In the genomic region with DNA sequence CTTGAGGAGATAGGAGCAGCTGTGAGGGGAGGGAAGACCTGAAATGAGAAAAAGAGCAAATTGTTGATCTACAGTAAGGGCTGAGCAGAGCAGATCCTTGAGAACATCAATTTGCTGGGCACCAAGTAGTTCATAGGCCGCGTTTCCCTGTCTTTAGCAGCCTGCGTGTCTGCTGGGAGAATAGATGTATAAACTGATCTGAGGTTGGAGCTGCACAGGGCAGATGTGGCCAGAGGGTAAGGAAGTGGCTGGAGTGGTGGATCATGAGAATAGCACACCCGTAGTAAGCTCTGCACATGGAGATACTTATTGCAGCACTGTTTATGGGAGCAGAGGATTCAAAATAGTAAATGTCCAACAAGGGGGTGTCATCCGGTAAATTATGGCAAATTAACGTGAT, we compare ENCODE assay signal across 17 cellular contexts. TPM values are rescaled to one million over a fixed set of nuclear protein-coding genes. Genes with fewer than 3 reads are reported as not detected.
DNase-seq lines count a peak whose midpoint lies in the region; ATAC-seq and TF ChIP-seq lines count a peak whose summit lies in the region.
"Had no signal": no experiment of that assay in that cellular context is flagged by ENCODE, and none has a peak within 500 bp of the region (broad histone marks: within the 10 kb centered on the region; RNA-seq: fewer than 3 reads in every experiment).

No MANE protein-coding gene starts in this region.

- DNase-seq in OCI-LY7 (ENCODE audit: low spot score) (no peak), endodermal cell (no peak), type B pancreatic cell (ENCODE audit: extremely low spot score, unreplicated experiment) (no peak), midbrain (lab: John Stamatoyannopoulos, UW) (no peak), foreskin keratinocyte (no peak)
- DNase-seq: C1 segment of cervical spinal cord; Calu3; CD4-positive, alpha-beta memory T cell; COR-L47; DMS53; DMS79 treated with DMSO at 0.1 percent for 48 hours; H9 had no signal

- H3K4me1 ChIP-seq in OCI-LY7 (ENCODE audit: insufficient read depth, low read length, poor library complexity, severe bottlenecking) (peaks cover 93% of the 10 kb centered on the region), endodermal cell (ENCODE audit: control insufficient read depth, insufficient read depth, low read length) (peaks cover 10% of the 10 kb centered on the region), foreskin keratinocyte (no peaks in the 10 kb centered on the region)

- no peaks in the 10 kb centered on the region for H4K20me1 ChIP-seq in OCI-LY7 (ENCODE audit: insufficient read depth, low read length)

- H3K27me3 Mint-ChIP-seq in endodermal cell (ENCODE audit: insufficient read depth) = peaks cover 7% of the 10 kb centered on the region
- H3K27me3 Mint-ChIP-seq in type B pancreatic cell = peaks cover 30% of the 10 kb centered on the region

- H3K9me3 ChIP-seq in OCI-LY7 (ENCODE audit: low read length) (no peaks in the 10 kb centered on the region), endodermal cell (ENCODE audit: control insufficient read depth, low read length) (no peaks in the 10 kb centered on the region)

- H3K36me3 Mint-ChIP-seq in endodermal cell (ENCODE audit: low read depth) (no peaks in the 10 kb centered on the region), type B pancreatic cell (peaks cover 38% of the 10 kb centered on the region)
- H3K36me3 Mint-ChIP-seq: CD4-positive, alpha-beta memory T cell had no signal

- no peak for TF ChIP-seq CTCF in OCI-LY7 (conservative IDR thresholded peaks at IDR 0.05; ENCODE audit: low read length)
- TF ChIP-seq CTCF in endodermal cell (conservative IDR thresholded peaks at IDR 0.05) = peak; percentile 3
- no peak for TF ChIP-seq CTCF in type B pancreatic cell (conservative IDR thresholded peaks at IDR 0.05)
- TF ChIP-seq CTCF in foreskin keratinocyte (conservative IDR thresholded peaks at IDR 0.05) = no peak

- H3K4me1 Mint-ChIP-seq in endodermal cell (peaks cover 33% of the 10 kb centered on the region), type B pancreatic cell (ENCODE audit: unreplicated experiment) (peaks cover 19% of the 10 kb centered on the region)
- H3K4me1 Mint-ChIP-seq: CD4-positive, alpha-beta memory T cell had no signal

- H3K4me3 ChIP-seq in OCI-LY7 (ENCODE audit: low read depth, low read length, poor library complexity, severe bottlenecking) = no peak overlapping the region
- H3K4me3 ChIP-seq in endodermal cell (ENCODE audit: low read length) = no peak overlapping the region
- H3K4me3 ChIP-seq: GM12878, GM23338 had no signal

- H3K9me3 Mint-ChIP-seq in endodermal cell = no peaks in the 10 kb centered on the region
- no peaks in the 10 kb centered on the region for H3K9me3 Mint-ChIP-seq in type B pancreatic cell
- H3K9me3 Mint-ChIP-seq: GM23338, H9 had no signal

- H3K27ac ChIP-seq in OCI-LY7 (ENCODE audit: low read depth, low read length, poor library complexity, severe bottlenecking) (peak overlapping the region; percentile 98), endodermal cell (ENCODE audit: low read depth, low read length) (no peak overlapping the region), foreskin keratinocyte (no peak overlapping the region)

- no peaks in the 10 kb centered on the region for H3K9me2 ChIP-seq in OCI-LY7 (ENCODE audit: insufficient read depth, low read length)

- H3K4me3 Mint-ChIP-seq in endodermal cell (no peak overlapping the region), type B pancreatic cell (no peak overlapping the region)
- H3K4me3 Mint-ChIP-seq: CD4-positive, alpha-beta memory T cell; GM23338; H9 had no signal

- POLR2A ChIA-PET in OCI-LY7 (lab: Charles Lee) = interaction anchor here (0.8 to 4.3 kb wide), 11 partner anchors 10 to 48 kb away, joined by 3 to 29 read pairs (median 5); no protein-coding TSS in a partner anchor

- peak overlapping the region; percentile 47 for H3K4me2 ChIP-seq in OCI-LY7 (ENCODE audit: low read length)
- H3K4me2 ChIP-seq: GM23338 had no signal

- WGBS in endodermal cell (ENCODE audit: insufficient coverage in 1 of 2, insufficient read length in 1 of 2), 2 experiments = 94 to 100% methylated on average over 5 to 6 of the region's 6 CpGs

- peaks cover 41% of the 10 kb centered on the region; the same call in 1 of the 2 replicates for H3K79me2 ChIP-seq in OCI-LY7 (ENCODE audit: insufficient read depth, low read depth, low read length)

- H3K36me3 ChIP-seq in OCI-LY7 (ENCODE audit: insufficient read depth, low read length) (peaks cover 30% of the 10 kb centered on the region; the same call in 1 of the 2 replicates), endodermal cell (ENCODE audit: control insufficient read depth, insufficient read depth, low read length) (no peaks in the 10 kb centered on the region)

- ATAC-seq in foreskin keratinocyte = no peak
- no peak for ATAC-seq in SK-N-SH treated with all-trans-retinoic acid at 6 μM for 48 hours
- ATAC-seq: GM12878, GM23338, HCT116 had no signal

- BruUV-seq in OCI-LY7 (replicated peaks; lab: Mats Ljungman, UMichigan) = no TSS peak

- intact Hi-C loops in OCI-LY7 (cut with micrococcal nuclease; ENCODE audit: unreplicated experiment) = loop anchor here (5.0 kb wide), 1 partner anchor 649 kb away; no protein-coding TSS in a partner anchor

- CTCF ChIA-PET in OCI-LY7 (lab: Charles Lee; ENCODE audit: unreplicated experiment) = interaction anchor here (2.6 kb wide), 1 partner anchor 20 kb away, joined by 8 read pairs; no protein-coding TSS in a partner anchor

- no peak overlapping the region for H3K9ac ChIP-seq in endodermal cell (ENCODE audit: extremely low read depth, low read length, poor library complexity, severe bottlenecking)

- H3K27me3 ChIP-seq in endodermal cell (ENCODE audit: control insufficient read depth, insufficient read depth, low read length, poor library complexity, severe bottlenecking) (peaks cover 17% of the 10 kb centered on the region), foreskin keratinocyte (peaks cover 4% of the 10 kb centered on the region)

- peak overlapping the region; percentile 66; the same call in 1 of the 2 replicates for H2AFZ ChIP-seq in OCI-LY7 (ENCODE audit: low read length)
- H2AFZ ChIP-seq: GM23338 had no signal

- H3K27ac Mint-ChIP-seq in endodermal cell (no peak overlapping the region), type B pancreatic cell (peak overlapping the region; percentile 0)
- H3K27ac Mint-ChIP-seq: GM23338, H9 had no signal

TF ChIP-seq in SK-N-SH treated with all-trans-retinoic acid at 6 μM for 48 hours, 23 proteins besides CTCF, POLR2A, EP300 and RAD21 (continues in another document):
- TF ChIP-seq, protein P1, sequence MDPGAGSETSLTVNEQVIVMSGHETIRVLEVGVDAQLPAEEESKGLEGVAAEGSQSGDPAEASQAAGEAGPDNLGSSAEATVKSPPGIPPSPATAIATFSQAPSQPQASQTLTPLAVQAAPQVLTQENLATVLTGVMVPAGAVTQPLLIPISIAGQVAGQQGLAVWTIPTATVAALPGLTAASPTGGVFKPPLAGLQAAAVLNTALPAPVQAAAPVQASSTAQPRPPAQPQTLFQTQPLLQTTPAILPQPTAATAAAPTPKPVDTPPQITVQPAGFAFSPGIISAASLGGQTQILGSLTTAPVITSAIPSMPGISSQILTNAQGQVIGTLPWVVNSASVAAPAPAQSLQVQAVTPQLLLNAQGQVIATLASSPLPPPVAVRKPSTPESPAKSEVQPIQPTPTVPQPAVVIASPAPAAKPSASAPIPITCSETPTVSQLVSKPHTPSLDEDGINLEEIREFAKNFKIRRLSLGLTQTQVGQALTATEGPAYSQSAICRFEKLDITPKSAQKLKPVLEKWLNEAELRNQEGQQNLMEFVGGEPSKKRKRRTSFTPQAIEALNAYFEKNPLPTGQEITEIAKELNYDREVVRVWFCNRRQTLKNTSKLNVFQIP (CRISPR knock-in tag; IDR thresholded peaks at IDR 0.05; ENCODE audit: borderline replicate concordance, low read depth) = no peak
- TF ChIP-seq ISL1 (CRISPR knock-in tag; IDR thresholded peaks at IDR 0.05) (no peak), ZFP3 (CRISPR knock-in tag; IDR thresholded peaks at IDR 0.05) (no peak), ZC3H10 (CRISPR knock-in tag; IDR thresholded peaks at IDR 0.05) (no peak), ZNF70 (CRISPR knock-in tag; IDR thresholded peaks at IDR 0.05) (no peak), SNAI2 (CRISPR knock-in tag; IDR thresholded peaks at IDR 0.05) (no peak), ESRRG (CRISPR knock-in tag; IDR thresholded peaks at IDR 0.05) (no peak)
- TF ChIP-seq, protein P2, sequence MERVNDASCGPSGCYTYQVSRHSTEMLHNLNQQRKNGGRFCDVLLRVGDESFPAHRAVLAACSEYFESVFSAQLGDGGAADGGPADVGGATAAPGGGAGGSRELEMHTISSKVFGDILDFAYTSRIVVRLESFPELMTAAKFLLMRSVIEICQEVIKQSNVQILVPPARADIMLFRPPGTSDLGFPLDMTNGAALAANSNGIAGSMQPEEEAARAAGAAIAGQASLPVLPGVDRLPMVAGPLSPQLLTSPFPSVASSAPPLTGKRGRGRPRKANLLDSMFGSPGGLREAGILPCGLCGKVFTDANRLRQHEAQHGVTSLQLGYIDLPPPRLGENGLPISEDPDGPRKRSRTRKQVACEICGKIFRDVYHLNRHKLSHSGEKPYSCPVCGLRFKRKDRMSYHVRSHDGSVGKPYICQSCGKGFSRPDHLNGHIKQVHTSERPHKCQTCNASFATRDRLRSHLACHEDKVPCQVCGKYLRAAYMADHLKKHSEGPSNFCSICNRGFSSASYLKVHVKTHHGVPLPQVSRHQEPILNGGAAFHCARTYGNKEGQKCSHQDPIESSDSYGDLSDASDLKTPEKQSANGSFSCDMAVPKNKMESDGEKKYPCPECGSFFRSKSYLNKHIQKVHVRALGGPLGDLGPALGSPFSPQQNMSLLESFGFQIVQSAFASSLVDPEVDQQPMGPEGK (CRISPR knock-in tag; IDR thresholded peaks at IDR 0.05; ENCODE audit: borderline replicate concordance) = no peak
- TF ChIP-seq, protein P3, sequence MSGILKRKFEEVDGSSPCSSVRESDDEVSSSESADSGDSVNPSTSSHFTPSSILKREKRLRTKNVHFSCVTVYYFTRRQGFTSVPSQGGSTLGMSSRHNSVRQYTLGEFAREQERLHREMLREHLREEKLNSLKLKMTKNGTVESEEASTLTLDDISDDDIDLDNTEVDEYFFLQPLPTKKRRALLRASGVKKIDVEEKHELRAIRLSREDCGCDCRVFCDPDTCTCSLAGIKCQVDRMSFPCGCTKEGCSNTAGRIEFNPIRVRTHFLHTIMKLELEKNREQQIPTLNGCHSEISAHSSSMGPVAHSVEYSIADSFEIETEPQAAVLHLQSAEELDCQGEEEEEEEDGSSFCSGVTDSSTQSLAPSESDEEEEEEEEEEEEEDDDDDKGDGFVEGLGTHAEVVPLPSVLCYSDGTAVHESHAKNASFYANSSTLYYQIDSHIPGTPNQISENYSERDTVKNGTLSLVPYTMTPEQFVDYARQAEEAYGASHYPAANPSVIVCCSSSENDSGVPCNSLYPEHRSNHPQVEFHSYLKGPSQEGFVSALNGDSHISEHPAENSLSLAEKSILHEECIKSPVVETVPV (CRISPR knock-in tag; IDR thresholded peaks at IDR 0.05) = no peak

RNA-seq across cellular contexts. Expression of a gene that starts 44.4 kb away (rescaled TPM):
- total RNA-seq in OCI-LY7 (2014; rRNA removed; shearing (Covaris generic)) = 9.6 and 15.2 TPM in 2 replicates
- total RNA-seq in OCI-LY7 (2022) = 11.5 and 14.1 TPM in 2 replicates
- 1 to 10 TPM in 1 of 2 donors, under 1 TPM in 1; 0.71 to 4.1 TPM for total RNA-seq in endodermal cell
- 2.7 TPM for polyA plus RNA-seq in endodermal cell (2013, experiment 1 of 2)
- 2.8 TPM for polyA plus RNA-seq in endodermal cell (2013, experiment 2 of 2)
- 13.0 and 16.7 TPM in 2 replicates for total RNA-seq in type B pancreatic cell (ENCODE audit: low replicate concordance)
- not detected in 2 replicates for total RNA-seq in foreskin keratinocyte
- polyA plus RNA-seq in foreskin keratinocyte = not detected in 2 replicates
- total RNA-seq: A673; Calu3; CD4-positive, alpha-beta memory T cell; GM12878; GM23338 had no signal
- polyA plus RNA-seq: CD4-positive, alpha-beta memory T cell had no signal
